Comparison of ENCODE assay signal across 15 cellular contexts in genomic region chr20:50121858-50122271, GRCh38.
A peak's percentile ranks its signal among the peaks of the same experiment; 100 is the strongest.
DNase-seq lines count a peak whose midpoint lies in the region; FAIRE-seq and TF ChIP-seq lines count a peak whose summit lies in the region.
"Had no signal": no experiment of that assay in that cellular context is flagged by ENCODE, and none has a peak within 500 bp of the region (broad histone marks: within the 10 kb centered on the region; RNA-seq: fewer than 3 reads in every experiment).

No MANE protein-coding gene starts in this region.

- no peak for TF ChIP-seq CTCF in AG09309 (IDR thresholded peaks at IDR 0.05; ENCODE audit: control insufficient read depth, insufficient read depth, low read depth, low read length, missing control alignments)

- H3K4me3 ChIP-seq in AG09309 (ENCODE audit: control insufficient read depth, low read depth, low read length), result no peak overlapping the region

- FAIRE-seq in H54 (lab: Jason Lieb, UNC), result no peak
- FAIRE-seq: GM18507, keratinocyte had no signal

- no peak for TF ChIP-seq POLR2A in H54 (IDR thresholded peaks at IDR 0.05; ENCODE audit: low read depth, low read length)

- DNase-seq in AG09309 (ENCODE audit: low read depth), result peak; percentile 57
- peak; percentile 49 for DNase-seq in H54 (ENCODE audit: insufficient read length, low spot score)
- DNase-seq in T1000 (lab: John Stamatoyannopoulos, UW), result peak; percentile 26
- DNase-seq in iPS-NIHi11 (ENCODE audit: low spot score), result peak; percentile 49
- no peak for DNase-seq in germinal center (ENCODE audit: low spot score)
- no peak for DNase-seq in LoVo (ENCODE audit: low spot score)
- DNase-seq in globus pallidus (ENCODE audit: low spot score), result no peak
- no peak for DNase-seq in NK-92 (lab: John Stamatoyannopoulos, UW; ENCODE audit: unreplicated experiment)
- DNase-seq: activated naive CD4-positive, alpha-beta T cell treated with anti-CD3 and anti-CD28 coated beads for 36 hours; CD4-positive, CD25-positive, alpha-beta regulatory T cell; effector CD8-positive, alpha-beta T cell; NCI-H1048; stimulated activated CD4-positive, alpha-beta T cell treated with anti-CD3 and anti-CD28 coated beads, Interleukin-1b, Interleukin-23, amount 100 ng/mL, for 48 hours had no signal

Comparison
In these comparisons a context has a peak if more than half of its experiments do, and no peak if none do; other contexts are left out.
1. DNase-seq: peak in AG09309 (single experiment), H54 (single experiment), T1000 (single experiment) and iPS-NIHi11 (single experiment); none in germinal center (single experiment), LoVo (single experiment), globus pallidus (single experiment) and NK-92 (single experiment).